In the genomic region with DNA sequence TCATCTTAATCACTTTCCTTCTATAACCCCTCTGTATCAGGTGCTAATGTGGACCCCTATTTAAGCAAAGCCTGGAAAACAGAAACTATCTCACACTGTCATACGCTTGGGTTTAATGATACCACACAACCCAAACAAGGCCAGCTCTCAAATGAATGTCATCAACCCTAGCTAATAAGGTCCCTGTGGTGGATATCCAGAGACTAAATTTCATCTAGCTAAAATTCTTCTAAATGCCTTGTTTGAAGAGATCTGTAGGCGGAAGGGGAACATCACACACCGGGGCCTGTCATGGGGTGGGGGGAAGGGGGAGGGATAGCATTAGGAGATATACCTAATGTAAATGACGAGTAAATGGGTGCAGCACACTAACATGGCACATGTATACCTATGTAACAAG, we compare ENCODE assay signal across 22 cellular contexts.
A peak's percentile ranks its signal among the peaks of the same experiment; 100 is the strongest.
DNase-seq lines count a peak whose midpoint lies in the region; ATAC-seq and TF ChIP-seq lines count a peak whose summit lies in the region.
"Had no signal": no experiment of that assay in that cellular context is flagged by ENCODE, and none has a peak within 500 bp of the region (broad histone marks: within the 10 kb centered on the region; RNA-seq: fewer than 3 reads in every experiment).

No MANE protein-coding gene starts in this region.

- CTCF ChIA-PET in activated naive CD4-positive, alpha-beta T cell treated with anti-CD3 and anti-CD28 coated beads, Interleukin-2, amount 10 ng/mL, durations not matched to agents 7 days and 5 days (lab: Charles Lee) = interaction anchor here (0.9 kb wide), 1 partner anchor 23 kb away, joined by 3 read pairs; no protein-coding TSS in a partner anchor
- CTCF ChIA-PET in PC-9 (lab: Charles Lee) = no interaction called here

- no peaks in the 10 kb centered on the region for H3K9me3 Mint-ChIP-seq in activated naive CD4-positive, alpha-beta T cell treated with anti-CD3 and anti-CD28 coated beads, Interleukin-2, amount 10 ng/mL, durations not matched to agents 7 days and 5 days
- no peaks in the 10 kb centered on the region for H3K9me3 Mint-ChIP-seq in activated naive CD8-positive, alpha-beta T cell treated with anti-CD3 and anti-CD28 coated beads, Interleukin-2, amount 50 U/mL, for 24 hours
- H3K9me3 Mint-ChIP-seq: endodermal cell, T-cell had no signal

- H3K36me3 Mint-ChIP-seq in activated naive CD4-positive, alpha-beta T cell treated with anti-CD3 and anti-CD28 coated beads, Interleukin-2, amount 10 ng/mL, durations not matched to agents 7 days and 5 days = peaks cover 9% of the 10 kb centered on the region
- no peaks in the 10 kb centered on the region for H3K36me3 Mint-ChIP-seq in activated naive CD8-positive, alpha-beta T cell treated with anti-CD3 and anti-CD28 coated beads, Interleukin-2, amount 50 U/mL, for 24 hours (ENCODE audit: low read depth)
- H3K36me3 Mint-ChIP-seq: activated CD8-positive, alpha-beta memory T cell treated with anti-CD3 and anti-CD28 coated beads, Interleukin-2, amount 10 ng/mL, durations not matched to agents 7 days and 5 days had no signal

- H3K27ac Mint-ChIP-seq in activated naive CD4-positive, alpha-beta T cell treated with anti-CD3 and anti-CD28 coated beads, Interleukin-2, amount 10 ng/mL, durations not matched to agents 7 days and 5 days = peak overlapping the region; percentile 1
- peak overlapping the region; percentile 71 for H3K27ac Mint-ChIP-seq in activated naive CD8-positive, alpha-beta T cell treated with anti-CD3 and anti-CD28 coated beads, Interleukin-2, amount 50 U/mL, for 24 hours
- H3K27ac Mint-ChIP-seq: activated CD8-positive, alpha-beta memory T cell treated with anti-CD3 and anti-CD28 coated beads, Interleukin-2, amount 10 ng/mL, durations not matched to agents 7 days and 5 days had no signal

- no peak for DNase-seq in activated naive CD4-positive, alpha-beta T cell treated with anti-CD3 and anti-CD28 coated beads, Interleukin-2, amount 10 ng/mL, durations not matched to agents 7 days and 5 days
- no peak for DNase-seq in activated naive CD4-positive, alpha-beta T cell treated with anti-CD3 and anti-CD28 coated beads, Interleukin-2, amount 50 U/mL, for 16 hours
- no peak for DNase-seq in activated naive CD8-positive, alpha-beta T cell treated with anti-CD3 and anti-CD28 coated beads, Interleukin-2, amount 50 U/mL, for 24 hours
- DNase-seq in PC-9 = no peak
- DNase-seq in left ventricle myocardium superior = no peak
- DNase-seq: activated CD4-positive, alpha-beta T cell treated with anti-CD3 and anti-CD28 coated beads for 1 hour; activated gamma-delta T cell; aorta; endodermal cell; hypothalamus; NCI-H1048; NCI-H1694 treated with DMSO at 0.1 percent for 48 hours; NCI-H524 treated with DMSO at 0.1 percent for 48 hours; SJCRH30; T-cell; upper lobe of right lung had no signal

- H3K27me3 ChIP-seq in OCI-LY1 (ENCODE audit: insufficient read depth, low read length) = no peaks in the 10 kb centered on the region
- H3K27me3 ChIP-seq in subcutaneous abdominal adipose tissue (ENCODE audit: control insufficient read depth in 5 of 5, insufficient read depth in 4 of 5, low read length in 5 of 5) = no peaks in the 10 kb centered on the region
- H3K27me3 ChIP-seq in PC-9 (ENCODE audit: insufficient read depth, low read depth) = no peaks in the 10 kb centered on the region
- H3K27me3 ChIP-seq: cardiac muscle cell, SJCRH30, upper lobe of right lung had no signal

- H3K4me3 ChIP-seq in OCI-LY1 (ENCODE audit: low read depth, low read length, poor library complexity, severe bottlenecking) (peak overlapping the region; percentile 8), subcutaneous abdominal adipose tissue (ENCODE audit: low read depth in 1 of 5, low read length in 5 of 5) (no peak overlapping the region), PC-9 (no peak overlapping the region)
- H3K4me3 ChIP-seq: cardiac muscle cell, SJCRH30, upper lobe of right lung had no signal

- H3K9ac ChIP-seq in OCI-LY1 (ENCODE audit: low read length) (peak overlapping the region; percentile 14; the same call in 1 of the 2 replicates), subcutaneous abdominal adipose tissue (ENCODE audit: low read length in 5 of 5) (no peak overlapping the region)

- H4K20me1 ChIP-seq in OCI-LY1 (ENCODE audit: insufficient read depth, low read length) (0 out of 2 replicates have a peak, but pooled peaks cover 3% of the 10 kb centered on the region), PC-9 (ENCODE audit: insufficient read depth) (no peaks in the 10 kb centered on the region)

- BruUV-seq in PC-9 (replicated peaks; lab: Mats Ljungman, UMichigan) = no TSS peak

- no peaks in the 10 kb centered on the region for H3K27me3 Mint-ChIP-seq in activated naive CD4-positive, alpha-beta T cell treated with anti-CD3 and anti-CD28 coated beads, Interleukin-2, amount 10 ng/mL, durations not matched to agents 7 days and 5 days
- no peaks in the 10 kb centered on the region for H3K27me3 Mint-ChIP-seq in activated naive CD8-positive, alpha-beta T cell treated with anti-CD3 and anti-CD28 coated beads, Interleukin-2, amount 50 U/mL, for 24 hours
- H3K27me3 Mint-ChIP-seq: activated CD8-positive, alpha-beta memory T cell treated with anti-CD3 and anti-CD28 coated beads, Interleukin-2, amount 10 ng/mL, durations not matched to agents 7 days and 5 days; T-cell had no signal

- peak; percentile 39 for ATAC-seq in activated naive CD8-positive, alpha-beta T cell treated with anti-CD3 and anti-CD28 coated beads, Interleukin-2, amount 50 U/mL, for 24 hours
- ATAC-seq in left ventricle myocardium superior (no peak), GM21825 (IDR thresholded peaks at IDR 0.05; ENCODE audit: unreplicated experiment) (no peak)
- ATAC-seq: activated CD8-positive, alpha-beta memory T cell treated with anti-CD3 and anti-CD28 coated beads, Interleukin-2, amount 10 ng/mL, durations not matched to agents 7 days and 5 days; sciatic nerve; upper lobe of right lung had no signal

- H3K36me3 ChIP-seq in OCI-LY1 (ENCODE audit: insufficient read depth, low read length) = peaks cover 12% of the 10 kb centered on the region; the same call in 1 of the 2 replicates
- no peaks in the 10 kb centered on the region for H3K36me3 ChIP-seq in subcutaneous abdominal adipose tissue (ENCODE audit: control insufficient read depth in 5 of 5, insufficient read depth in 5 of 5, low read length in 5 of 5)
- H3K36me3 ChIP-seq in PC-9 (ENCODE audit: low read depth) = no peaks in the 10 kb centered on the region
- H3K36me3 ChIP-seq: cardiac muscle cell, upper lobe of right lung had no signal

- H2AFZ ChIP-seq in OCI-LY1 (ENCODE audit: low read length) (no peak overlapping the region), PC-9 (no peak overlapping the region)

- H3K9me3 ChIP-seq in OCI-LY1 (ENCODE audit: low read length) (no peaks in the 10 kb centered on the region), subcutaneous abdominal adipose tissue (ENCODE audit: control insufficient read depth in 5 of 5, low read length in 5 of 5) (no peaks in the 10 kb centered on the region), PC-9 (ENCODE audit: insufficient read depth, low read depth) (no peaks in the 10 kb centered on the region)
- H3K9me3 ChIP-seq: SJCRH30, upper lobe of right lung had no signal

- POLR2A ChIA-PET in PC-9 (lab: Charles Lee; ENCODE audit: unreplicated experiment) = interaction anchor here (0.6 kb wide), 1 partner anchor 24 kb away, joined by 4 read pairs; no protein-coding TSS in a partner anchor

- intact Hi-C loops in PC-9 (cut with micrococcal nuclease; ENCODE audit: unreplicated experiment) (no loop called here), left ventricle myocardium superior (cut with micrococcal nuclease) (no loop called here)

- peaks cover 98% of the 10 kb centered on the region for H3K4me1 ChIP-seq in OCI-LY1 (ENCODE audit: insufficient read depth, low read length, severe bottlenecking)
- H3K4me1 ChIP-seq in subcutaneous abdominal adipose tissue (ENCODE audit: control insufficient read depth in 5 of 5, insufficient read depth in 5 of 5, low read length in 5 of 5) = peaks cover 3 to 69% (median 55%) of the 10 kb centered on the region in 5 donors
- H3K4me1 ChIP-seq in PC-9 (replicated peaks; ENCODE audit: insufficient read depth) = no peaks in the 10 kb centered on the region

- no peak for TF ChIP-seq CTCF in OCI-LY1 (IDR thresholded peaks at IDR 0.05; ENCODE audit: low read length)
- TF ChIP-seq CTCF in PC-9 (conservative IDR thresholded peaks at IDR 0.05) = no peak

- H3K27ac ChIP-seq in OCI-LY1 (ENCODE audit: low read depth, low read length, poor library complexity, severe bottlenecking) (peak overlapping the region; percentile 69), subcutaneous abdominal adipose tissue (ENCODE audit: low read depth, low read length) (peak overlapping the region; percentile 11), PC-9 (no peak overlapping the region)
- H3K27ac ChIP-seq: cardiac muscle cell, SJCRH30, upper lobe of right lung had no signal

- H3K9me2 ChIP-seq in OCI-LY1 (ENCODE audit: low read depth, low read length) = no peaks in the 10 kb centered on the region
- no peaks in the 10 kb centered on the region for H3K9me2 ChIP-seq in PC-9 (ENCODE audit: insufficient read depth)

- H3K79me2 ChIP-seq in OCI-LY1 (ENCODE audit: insufficient read depth, low read length) (peaks cover 100% of the 10 kb centered on the region), PC-9 (ENCODE audit: low read depth) (no peaks in the 10 kb centered on the region)

- H3F3A ChIP-seq in OCI-LY1 (ENCODE audit: insufficient read depth, low read length) = no peaks in the 10 kb centered on the region
- H3F3A ChIP-seq in PC-9 (ENCODE audit: insufficient read depth, low read depth) = no peaks in the 10 kb centered on the region

- H3K4me2 ChIP-seq in OCI-LY1 (ENCODE audit: low read length) (peak overlapping the region; percentile 23), PC-9 (no peak overlapping the region)

- peaks cover 68% of the 10 kb centered on the region for H3K4me1 Mint-ChIP-seq in activated naive CD4-positive, alpha-beta T cell treated with anti-CD3 and anti-CD28 coated beads, Interleukin-2, amount 10 ng/mL, durations not matched to agents 7 days and 5 days
- H3K4me1 Mint-ChIP-seq in activated naive CD8-positive, alpha-beta T cell treated with anti-CD3 and anti-CD28 coated beads, Interleukin-2, amount 50 U/mL, for 24 hours = peaks cover 96% of the 10 kb centered on the region

- no peak overlapping the region for H3K4me3 Mint-ChIP-seq in activated naive CD4-positive, alpha-beta T cell treated with anti-CD3 and anti-CD28 coated beads, Interleukin-2, amount 10 ng/mL, durations not matched to agents 7 days and 5 days
- H3K4me3 Mint-ChIP-seq in activated naive CD8-positive, alpha-beta T cell treated with anti-CD3 and anti-CD28 coated beads, Interleukin-2, amount 50 U/mL, for 24 hours = peak overlapping the region; percentile 28
- H3K4me3 Mint-ChIP-seq: activated CD8-positive, alpha-beta memory T cell treated with anti-CD3 and anti-CD28 coated beads, Interleukin-2, amount 10 ng/mL, durations not matched to agents 7 days and 5 days; endodermal cell had no signal
